ENCODE assay signal across 1 cellular context in the genomic region with DNA sequence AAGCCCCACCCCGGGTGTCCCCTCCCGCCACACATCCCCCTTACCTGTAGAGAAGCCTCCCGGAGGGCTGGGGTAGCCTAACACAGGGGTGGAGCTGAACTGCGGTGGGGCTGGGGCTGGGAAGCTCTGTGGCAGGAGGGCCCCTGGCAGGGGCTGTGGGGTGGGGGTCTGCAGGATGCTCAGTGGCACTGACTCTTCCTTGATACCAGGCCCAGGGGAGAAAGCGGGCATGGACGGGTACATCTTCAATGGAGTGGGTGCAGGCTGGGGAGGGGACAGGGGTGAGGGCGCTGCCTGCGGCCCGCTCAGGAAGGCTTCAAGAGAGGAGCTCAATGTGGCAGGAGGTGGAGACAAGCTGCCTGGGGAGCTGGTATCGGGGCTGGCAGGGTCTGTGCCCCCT.
TF ChIP-seq lines count a peak whose summit lies in the region.

No MANE protein-coding gene starts in this region.

TF ChIP-seq in WTC11, 78 proteins besides CTCF, POLR2A, EP300 and RAD21 (continued from another document):
- TF ChIP-seq, protein P1, sequence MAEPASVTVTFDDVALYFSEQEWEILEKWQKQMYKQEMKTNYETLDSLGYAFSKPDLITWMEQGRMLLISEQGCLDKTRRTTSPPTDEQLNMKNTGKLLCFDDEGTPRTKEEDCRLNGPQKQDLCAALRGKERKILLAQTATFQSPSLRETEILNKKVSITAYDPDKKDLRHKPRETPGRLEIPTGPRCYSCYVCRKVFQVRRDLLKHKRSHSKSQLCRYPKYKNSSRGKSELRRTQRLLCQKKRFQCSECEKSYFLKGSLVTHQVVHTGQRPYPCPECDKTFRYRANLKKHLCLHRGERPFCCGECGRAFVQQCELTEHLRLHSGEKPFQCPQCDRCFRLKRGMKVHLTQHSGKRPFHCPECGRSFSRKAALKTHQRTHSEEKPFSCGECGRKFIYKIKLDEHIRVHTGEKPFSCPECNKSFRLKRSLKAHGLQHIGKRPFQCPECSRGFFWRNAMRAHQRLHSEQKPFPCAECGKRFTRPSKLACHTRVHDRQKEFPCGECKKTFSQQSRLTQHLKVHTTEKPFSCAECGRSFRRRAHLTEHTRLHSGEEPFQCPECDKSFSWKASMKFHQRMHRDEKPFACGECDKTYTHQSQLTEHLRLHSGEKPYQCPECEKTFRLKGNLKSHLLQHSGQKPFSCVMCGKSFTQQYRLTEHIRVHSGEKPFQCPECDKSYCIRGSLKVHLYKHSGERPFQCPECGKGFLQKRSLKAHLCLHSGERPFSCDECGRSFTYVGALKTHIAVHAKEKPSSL (CRISPR knock-in tag; conservative IDR thresholded peaks at IDR 0.05): no peak
- TF ChIP-seq ESRRA (CRISPR knock-in tag; IDR thresholded peaks at IDR 0.05; ENCODE audit: borderline replicate concordance): no peak
TF ChIP-seq in WTC11: peak in this region for 0.
